ENCODE assay signal across 8 cellular contexts in genomic region chr12:38904932-38905479, GRCh38. TPM values are rescaled to one million over a fixed set of nuclear protein-coding genes. Genes with fewer than 3 reads are reported as not detected.
DNase-seq lines count a peak whose midpoint lies in the region; ATAC-seq and TF ChIP-seq lines count a peak whose summit lies in the region.

No MANE protein-coding gene starts in this region.

- H3K27ac ChIP-seq in esophagus muscularis mucosa (replicated peaks in 1 of 4) = peak overlapping the region; percentile 90 to 98 (median 92)
- H3K27ac ChIP-seq in muscle layer of duodenum (ENCODE audit: low read length) = peak overlapping the region; percentile 96
- H3K27ac ChIP-seq in substantia nigra (ENCODE audit: low read depth, low read length, poor library complexity, severe bottlenecking) = peak overlapping the region; percentile 46

- peak; percentile 83 for DNase-seq in NCI-H774 (lab: John Stamatoyannopoulos, UW)
- DNase-seq in activated T-cell treated with anti-CD3 and anti-CD28 coated beads for 48 hours (ENCODE audit: low read depth) = peak; percentile 37
- DNase-seq in esophagus muscularis mucosa (ENCODE audit: extremely low spot score) = peak; percentile 95
- DNase-seq in substantia nigra (lab: John Stamatoyannopoulos, UW) = peak in 32 of 49 donors; percentile 3 to 80 (median 30)
- no peak for DNase-seq in dedifferentiated amniotic fluid mesenchymal stem cell (ENCODE audit: extremely low spot score)

- H3K4me3 ChIP-seq in esophagus muscularis mucosa = peak overlapping the region; percentile 73 to 86 (median 80)
- H3K4me3 ChIP-seq in muscle layer of duodenum (ENCODE audit: low read depth in 1 of 2, low read length in 2 of 2) = peak overlapping the region; percentile 86 to 91

- 6% methylated on average over 16 of the region's 29 CpGs for WGBS in esophagus muscularis mucosa

- TF ChIP-seq EP300 in esophagus muscularis mucosa (IDR thresholded peaks at IDR 0.05) = peak; percentile 44

- peak; percentile 55 for ATAC-seq in GM18505 (IDR thresholded peaks at IDR 0.05; ENCODE audit: unreplicated experiment)
- ATAC-seq in HG02642 (IDR thresholded peaks at IDR 0.05; ENCODE audit: poor library complexity, unreplicated experiment) = peak; percentile 70

- H3K4me1 ChIP-seq in esophagus muscularis mucosa (peaks cover 4 to 38% (median 27%) of the 10 kb centered on the region in 4 donors), muscle layer of duodenum (ENCODE audit: control insufficient read depth in 1 of 2, insufficient read depth in 2 of 2, low read length in 2 of 2) (no peaks in the 10 kb centered on the region)

- H3K36me3 ChIP-seq in esophagus muscularis mucosa (no peaks in the 10 kb centered on the region), muscle layer of duodenum (ENCODE audit: control insufficient read depth in 1 of 2, insufficient read depth in 2 of 2, low read length in 2 of 2) (peaks cover 0 to 4% of the 10 kb centered on the region in 2 donors)

- no peaks in the 10 kb centered on the region for H3K9me3 ChIP-seq in esophagus muscularis mucosa
- H3K9me3 ChIP-seq in muscle layer of duodenum (ENCODE audit: control insufficient read depth in 1 of 2, low read length in 2 of 2) = no peaks in the 10 kb centered on the region

- TF ChIP-seq POLR2A in GM18505 (IDR thresholded peaks at IDR 0.05; ENCODE audit: borderline replicate concordance, extremely low read depth, insufficient read depth, insufficient read length) (peak; percentile 55), esophagus muscularis mucosa (IDR thresholded peaks at IDR 0.05; ENCODE audit: low read depth) (peak; percentile 25)

- no peak for TF ChIP-seq CTCF in esophagus muscularis mucosa (IDR thresholded peaks at IDR 0.05)

- intact Hi-C loops in esophagus muscularis mucosa (cut with DNase I) = loop anchor here (5.0 to 10.0 kb wide), 2 partner anchors 200 to 588 kb away; partner anchors contain the start of gene ALG10B

- no peaks in the 10 kb centered on the region for H3K27me3 ChIP-seq in esophagus muscularis mucosa
- H3K27me3 ChIP-seq in muscle layer of duodenum (ENCODE audit: low read depth, low read length) = no peaks in the 10 kb centered on the region

RNA-seq across cellular contexts. Expression of gene CPNE8, which starts 0.4 kb away (rescaled TPM):
- 10 to 100 TPM; 12.8 to 34.0 (median 21.3) TPM for total RNA-seq in esophagus muscularis mucosa

Comparison
In these comparisons a context has a peak if more than half of its experiments do, and no peak if none do; other contexts are left out.
1. H3K27ac ChIP-seq: peak in every context shown above with its lines; median percentile 96 in muscle layer of duodenum; 92 in esophagus muscularis mucosa; 46 in substantia nigra.